Comparison of ENCODE assay signal across 28 cellular contexts in genomic region chr1:15676010-15676409, GRCh38.
"Had no signal": no experiment of that assay in that cellular context is flagged by ENCODE, and none has a peak within 500 bp of the region (broad histone marks: within the 10 kb centered on the region; RNA-seq: fewer than 3 reads in every experiment).

No MANE protein-coding gene starts in this region.

- H3K4me3 ChIP-seq: cardiac muscle cell, Peyer's patch, SJSA1 had no signal

- H3K36me3 ChIP-seq: brain microvascular endothelial cell, cardiac muscle cell, Peyer's patch, SJSA1 had no signal

- H3K36me3 Mint-ChIP-seq: activated naive CD8-positive, alpha-beta T cell had no signal

- H3K9me3 Mint-ChIP-seq: activated naive CD4-positive, alpha-beta T cell treated with anti-CD3 and anti-CD28 coated beads for 36 hours; activated T-helper 17 cell treated with anti-CD3 and anti-CD28 coated beads, Interleukin-2, amount 50 U/mL, for 72 hours had no signal

- H3K4me3 Mint-ChIP-seq: activated CD4-positive, alpha-beta T cell treated with anti-CD3 and anti-CD28 coated beads for 36 hours; activated naive CD4-positive, alpha-beta T cell treated with anti-CD3 and anti-CD28 coated beads for 36 hours; activated naive CD8-positive, alpha-beta T cell; activated T-helper 17 cell treated with anti-CD3 and anti-CD28 coated beads, Interleukin-2, amount 50 U/mL, for 72 hours; T-helper 17 cell had no signal

- DNase-seq: activated CD4-positive, alpha-beta T cell treated with anti-CD3 and anti-CD28 coated beads for 36 hours; activated CD4-positive, alpha-beta T cell treated with anti-CD3 and anti-CD28 coated beads, Interleukin-2, amount 50 U/mL, for 4 hours; activated gamma-delta T cell; activated naive CD4-positive, alpha-beta T cell treated with anti-CD3 and anti-CD28 coated beads for 36 hours; activated T-cell treated with anti-CD3 and anti-CD28 coated beads for 4 hours; activated T-cell treated with anti-CD3 and anti-CD28 coated beads, Interleukin-2, amount 50 U/mL, for 48 hours; amygdala; brain microvascular endothelial cell; Karpas-422; NCI-H1092; NCI-H1417; NCI-H2029; NCI-H345; NCI-H510A; NCI-H526 treated with DMSO at 0.1 percent for 48 hours; NCI-H82; NK-92 treated with Interleukin-12 subunit alpha and Interleukin-12 subunit beta, amount 100 ng/mL, for 24 hours; Peyer's patch; Right ventricle myocardium superior; T-helper 17 cell; T-helper 9 cell had no signal

- H3K27me3 Mint-ChIP-seq: activated CD4-positive, alpha-beta T cell treated with anti-CD3 and anti-CD28 coated beads for 36 hours; activated naive CD8-positive, alpha-beta T cell; activated T-helper 17 cell treated with anti-CD3 and anti-CD28 coated beads, Interleukin-2, amount 50 U/mL, for 72 hours; T-helper 17 cell had no signal

- ATAC-seq: activated CD4-positive, alpha-beta T cell treated with anti-CD3 and anti-CD28 coated beads for 36 hours; activated T-helper 17 cell treated with anti-CD3 and anti-CD28 coated beads, Interleukin-2, amount 50 U/mL, for 72 hours; SK-N-SH treated with all-trans-retinoic acid at 6 μM for 48 hours; T-helper 17 cell had no signal

- H3K27ac Mint-ChIP-seq: activated CD4-positive, alpha-beta T cell treated with anti-CD3 and anti-CD28 coated beads for 36 hours; activated naive CD4-positive, alpha-beta T cell treated with anti-CD3 and anti-CD28 coated beads for 36 hours; activated naive CD8-positive, alpha-beta T cell; activated T-helper 17 cell treated with anti-CD3 and anti-CD28 coated beads, Interleukin-2, amount 50 U/mL, for 72 hours had no signal

- H3K4me1 ChIP-seq: Peyer's patch had no signal

- H3K27ac ChIP-seq: brain microvascular endothelial cell, cardiac muscle cell, Peyer's patch, RWPE1, SJSA1, VCaP had no signal

- H3K4me1 Mint-ChIP-seq: activated T-helper 17 cell treated with anti-CD3 and anti-CD28 coated beads, Interleukin-2, amount 50 U/mL, for 72 hours had no signal

- H3K9me3 ChIP-seq: Peyer's patch, SJSA1 had no signal

- H3K27me3 ChIP-seq: brain microvascular endothelial cell, cardiac muscle cell, Peyer's patch, SJSA1 had no signal
